ENCODE assay signal across 26 cellular contexts in the genomic region with DNA sequence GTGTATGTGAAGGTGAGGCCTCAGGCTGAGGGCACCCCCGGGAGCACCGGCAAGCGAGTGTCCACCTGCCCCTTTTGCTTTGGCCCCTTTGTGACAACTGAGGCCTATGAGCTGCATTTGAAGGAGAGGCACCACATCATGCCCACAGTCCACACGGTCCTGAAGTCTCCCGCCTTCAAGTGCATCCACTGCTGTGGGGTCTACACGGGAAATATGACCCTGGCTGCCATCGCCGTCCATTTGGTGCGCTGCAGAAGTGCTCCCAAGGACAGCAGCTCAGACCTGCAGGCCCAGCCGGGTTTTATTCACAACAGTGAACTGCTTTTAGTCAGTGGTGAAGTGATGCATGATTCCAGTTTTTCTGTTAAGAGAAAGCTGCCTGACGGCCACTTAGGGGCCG.
"Had no signal": no experiment of that assay in that cellular context is flagged by ENCODE, and none has a peak within 500 bp of the region (broad histone marks: within the 10 kb centered on the region; RNA-seq: fewer than 3 reads in every experiment).

No MANE protein-coding gene starts in this region.

- H3K4me1 Mint-ChIP-seq: mesothelial cell of epicardium; stimulated activated naive B cell treated with anti-CD40 and anti-IgM and Interleukin-4, amounts not matched to agents 10 μg/mL and 1 μg/mL and 100 μg/mL, for 72 hours had no signal

- H3K36me3 ChIP-seq: uterus had no signal

- H3K9me3 Mint-ChIP-seq: mesothelial cell of epicardium; naive B cell; natural killer cell treated with Interleukin-12 subunit alpha and Interleukin-12 subunit beta and Interleukin-15 and Interleukin-18, amount 100 ng/mL, for 72 hours; stimulated activated naive B cell treated with anti-CD40 and anti-IgM and Interleukin-4, amounts not matched to agents 10 μg/mL and 1 μg/mL and 100 μg/mL, for 72 hours had no signal

- H3K4me2 ChIP-seq: hepatocyte had no signal

- ATAC-seq: natural killer cell treated with Interleukin-12 subunit alpha and Interleukin-12 subunit beta and Interleukin-15 and Interleukin-18, amount 100 ng/mL, for 72 hours; pancreas; psoas muscle; sciatic nerve; stimulated activated naive B cell treated with anti-CD40 and anti-IgM and Interleukin-4, amounts not matched to agents 10 μg/mL and 1 μg/mL and 100 μg/mL, for 72 hours; stimulated activated naive CD8-positive, alpha-beta T cell treated with anti-CD3 and anti-CD28 coated beads, Interleukin-15, Interleukin-2, amounts not matched to agents 100 U/mL and 50 U/mL, for 24 hours; upper lobe of right lung had no signal

- DNase-seq: islet precursor cell; left ventricle myocardium inferior; mesendoderm; naive B cell; nucleus accumbens; pancreas; posterior cingulate gyrus; psoas muscle; stimulated activated CD4-positive, alpha-beta T cell treated with anti-CD3 and anti-CD28 coated beads, Interleukin-12 subunit alpha, Interleukin-12 subunit beta, amount 100 ng/mL, for 4 hours; stimulated activated CD4-positive, alpha-beta T cell treated with anti-CD3 and anti-CD28 coated beads, Interleukin-15, amount 100 ng/mL, for 24 hours; stimulated activated CD4-positive, alpha-beta T cell treated with anti-CD3 and anti-CD28 coated beads, Interleukin-2, amount 100 ng/mL, for 24 hours; stimulated activated CD4-positive, alpha-beta T cell treated with anti-CD3 and anti-CD28 coated beads, Interleukin-4, amount 100 ng/mL, for 1 hour; stimulated activated naive B cell treated with anti-CD40 and anti-IgM and Interleukin-4, amounts not matched to agents 10 μg/mL and 1 μg/mL and 100 μg/mL, for 72 hours; stimulated activated naive CD8-positive, alpha-beta T cell treated with anti-CD3 and anti-CD28 coated beads, Interleukin-15, Interleukin-2, amounts not matched to agents 100 U/mL and 50 U/mL, for 24 hours; tibial artery; trophoblast cell; upper lobe of right lung; uterus had no signal

- H3K4me1 ChIP-seq: left ventricle myocardium inferior, psoas muscle, suprapubic skin, tibial artery, upper lobe of right lung, uterus had no signal

- H3K4me3 Mint-ChIP-seq: mesothelial cell of epicardium; naive B cell; natural killer cell treated with Interleukin-12 subunit alpha and Interleukin-12 subunit beta and Interleukin-15 and Interleukin-18, amount 100 ng/mL, for 72 hours; stimulated activated naive B cell treated with anti-CD40 and anti-IgM and Interleukin-4, amounts not matched to agents 10 μg/mL and 1 μg/mL and 100 μg/mL, for 72 hours had no signal

- H3K27ac Mint-ChIP-seq: mesothelial cell of epicardium; natural killer cell treated with Interleukin-12 subunit alpha and Interleukin-12 subunit beta and Interleukin-15 and Interleukin-18, amount 100 ng/mL, for 72 hours; stimulated activated naive B cell treated with anti-CD40 and anti-IgM and Interleukin-4, amounts not matched to agents 10 μg/mL and 1 μg/mL and 100 μg/mL, for 72 hours had no signal

- H3K9me3 ChIP-seq: left ventricle myocardium inferior, pancreas, psoas muscle, suprapubic skin, thoracic aorta, tibial artery, upper lobe of right lung, uterus had no signal

- H3K27me3 Mint-ChIP-seq: naive B cell; natural killer cell treated with Interleukin-12 subunit alpha and Interleukin-12 subunit beta and Interleukin-15 and Interleukin-18, amount 100 ng/mL, for 72 hours; stimulated activated naive B cell treated with anti-CD40 and anti-IgM and Interleukin-4, amounts not matched to agents 10 μg/mL and 1 μg/mL and 100 μg/mL, for 72 hours had no signal

- H2AFZ ChIP-seq: hepatocyte had no signal

- H3K4me3 ChIP-seq: hepatocyte, left ventricle myocardium inferior, lung, pancreas, psoas muscle, skin epidermis, suprapubic skin, thoracic aorta, tibial artery, upper lobe of right lung, uterus had no signal

- H3K27ac ChIP-seq: hepatocyte, left ventricle myocardium inferior, pancreas, psoas muscle, skin epidermis, suprapubic skin, thoracic aorta, tibial artery, upper lobe of right lung, uterus had no signal

- H3K27me3 ChIP-seq: hepatocyte, pancreas, suprapubic skin, tibial artery, upper lobe of right lung, uterus had no signal

- FAIRE-seq: pancreas had no signal
